Comparison of ENCODE assay signal across 8 cellular contexts in the genomic region with DNA sequence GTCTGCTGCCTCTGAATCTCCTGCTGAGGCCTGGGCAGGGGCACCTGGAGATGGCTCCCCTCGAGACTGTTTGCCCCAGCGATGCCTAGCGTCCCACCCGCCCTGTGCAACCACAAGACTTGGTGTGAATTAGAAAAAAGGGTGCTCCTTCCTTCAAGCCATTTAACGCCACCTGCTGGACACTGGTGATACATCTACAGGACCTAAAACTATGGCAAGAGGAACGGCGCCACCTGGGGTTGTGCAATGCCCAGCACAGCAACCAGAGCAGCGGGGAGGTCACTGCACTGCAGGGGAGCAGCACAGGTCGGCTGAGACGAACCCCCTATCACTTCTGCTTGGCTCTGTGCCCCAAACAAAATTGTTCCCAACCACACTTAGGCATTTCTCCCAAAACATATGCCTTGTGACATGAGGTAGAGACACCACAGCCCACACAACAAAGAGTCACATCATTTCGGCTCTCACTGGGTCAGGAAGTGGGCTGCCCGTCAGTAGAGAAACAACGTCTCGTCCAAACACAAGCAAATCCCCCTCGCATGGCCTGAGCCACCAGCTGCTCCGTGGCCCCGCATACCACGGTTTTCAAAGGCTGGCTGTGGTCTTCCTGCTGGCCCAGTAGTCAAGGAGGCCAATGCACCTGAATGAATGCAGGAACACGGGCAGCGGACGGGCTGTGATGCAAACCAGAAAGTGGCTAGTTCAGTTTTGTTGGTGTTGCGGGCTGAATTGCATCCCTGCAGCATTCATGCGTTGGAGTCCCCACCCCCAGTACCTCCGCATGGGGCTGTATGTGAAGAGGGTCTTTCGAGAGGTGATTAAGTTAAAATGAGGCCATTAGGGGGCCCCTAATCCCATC.
A peak's percentile ranks its signal among the peaks of the same experiment; 100 is the strongest.
DNase-seq lines count a peak whose midpoint lies in the region; ATAC-seq and TF ChIP-seq lines count a peak whose summit lies in the region.

No MANE protein-coding gene starts in this region.

- H3K4me1 ChIP-seq in GM23248 (ENCODE audit: insufficient read depth): no peaks in the 10 kb centered on the region

- 30 to 32% methylated on average over 24 to 25 of the region's 25 CpGs for WGBS in GM23248 (ENCODE audit: low coverage in 1 of 2, low lambda C conversion rate in 2 of 2, missing lambda C conversion rate in 2 of 2), 2 experiments

- ATAC-seq in WTC11 (peak; percentile 93), HG03175 (IDR thresholded peaks at IDR 0.05; ENCODE audit: unreplicated experiment) (no peak), GM19035 (IDR thresholded peaks at IDR 0.05; ENCODE audit: unreplicated experiment) (no peak)

- no peak overlapping the region for H3K4me2 ChIP-seq in GM23248 (ENCODE audit: unreplicated experiment)

- H3K27me3 Mint-ChIP-seq in WTC11 (ENCODE audit: low read depth): no peaks in the 10 kb centered on the region

- no peak overlapping the region for H3K9ac ChIP-seq in GM23248

- POLR2A ChIA-PET in WTC11 (lab: Charles Lee): no interaction called here

- CTCF ChIA-PET in WTC11 (lab: Charles Lee): interaction anchor here (0.9 to 1.2 kb wide), 3 partner anchors 265 to 392 kb away, joined by 3 to 5 read pairs (median 3); no protein-coding TSS in a partner anchor

- in situ Hi-C loops in GM23248 (cut with MboI): no loop called here

- H3K9me3 Mint-ChIP-seq in WTC11: peaks cover 18% of the 10 kb centered on the region

- peak; percentile 86 for DNase-seq in Ammon's horn (ENCODE audit: low spot score)
- DNase-seq in GM23248: peak; percentile 79
- peak; percentile 87 for DNase-seq in NCI-H2171 (lab: John Stamatoyannopoulos, UW)
- DNase-seq in WTC11 (ENCODE audit: low spot score): peak; percentile 90
- DNase-seq in fibroblast of mammary gland (ENCODE audit: low read depth): peak; percentile 79
- peak; percentile 1 for DNase-seq in non-pigmented ciliary epithelial cell (ENCODE audit: low read depth)

- no peak overlapping the region for H3K4me3 ChIP-seq in GM23248
- no peak overlapping the region for H3K4me3 ChIP-seq in fibroblast of mammary gland (ENCODE audit: control insufficient read depth, low read depth, low read length)

- no peak overlapping the region for H3K27ac ChIP-seq in GM23248

- H3K27ac Mint-ChIP-seq in WTC11: peak overlapping the region; percentile 46; the same call in 1 of the 2 replicates

- TF ChIP-seq CTCF in WTC11 (IDR thresholded peaks at IDR 0.05): peak; percentile 79
- peak; percentile 77 for TF ChIP-seq CTCF in fibroblast of mammary gland (conservative IDR thresholded peaks at IDR 0.05; ENCODE audit: control insufficient read depth, insufficient read depth, low read depth, low read length)

- no peaks in the 10 kb centered on the region for H3K36me3 ChIP-seq in GM23248 (ENCODE audit: low read depth)

- no peaks in the 10 kb centered on the region for H3K9me2 ChIP-seq in GM23248 (ENCODE audit: insufficient read depth)

- no peak overlapping the region for H2AFZ ChIP-seq in GM23248

- no peaks in the 10 kb centered on the region for H4K20me1 ChIP-seq in GM23248 (ENCODE audit: insufficient read depth)

- peaks cover 41% of the 10 kb centered on the region for H3K36me3 Mint-ChIP-seq in WTC11

- H3K27me3 ChIP-seq in GM23248 (replicated peaks; ENCODE audit: insufficient read depth): no peaks in the 10 kb centered on the region

- peaks cover 22% of the 10 kb centered on the region for H3K4me1 Mint-ChIP-seq in WTC11

- H3K9me3 ChIP-seq in GM23248 (ENCODE audit: low read depth): no peaks in the 10 kb centered on the region

- no peaks in the 10 kb centered on the region for H3K79me2 ChIP-seq in GM23248 (ENCODE audit: insufficient read depth)

- H3K4me3 Mint-ChIP-seq in WTC11: no peak overlapping the region

- H3F3A ChIP-seq in GM23248 (ENCODE audit: insufficient read depth): no peaks in the 10 kb centered on the region

TF ChIP-seq in WTC11, 78 proteins besides CTCF, POLR2A, EP300 and RAD21:
- TF ChIP-seq JUN (CRISPR knock-in tag; IDR thresholded peaks at IDR 0.05) (no peak), ZNF425 (CRISPR knock-in tag; conservative IDR thresholded peaks at IDR 0.05) (no peak), NFYB (CRISPR knock-in tag; conservative IDR thresholded peaks at IDR 0.05; ENCODE audit: low read depth) (no peak), SMAD4 (CRISPR knock-in tag; IDR thresholded peaks at IDR 0.05) (no peak), NFATC4 (CRISPR knock-in tag; IDR thresholded peaks at IDR 0.05) (no peak), IRF2 (CRISPR knock-in tag; IDR thresholded peaks at IDR 0.05; ENCODE audit: borderline replicate concordance, low read depth) (no peak), ZNF121 (CRISPR knock-in tag; IDR thresholded peaks at IDR 0.05) (no peak), NR1H2 (CRISPR knock-in tag; IDR thresholded peaks at IDR 0.05) (no peak), FOXJ3 (CRISPR knock-in tag; IDR thresholded peaks at IDR 0.05; ENCODE audit: borderline replicate concordance) (no peak), NR3C1 (CRISPR knock-in tag; conservative IDR thresholded peaks at IDR 0.05; ENCODE audit: low read depth) (0 out of 2 replicates have a peak, but pooled peaks have one; percentile 45), ZNF423 (CRISPR knock-in tag; IDR thresholded peaks at IDR 0.05) (0 out of 2 replicates have a peak, but pooled peaks have one; percentile 41)
- TF ChIP-seq, protein P1, sequence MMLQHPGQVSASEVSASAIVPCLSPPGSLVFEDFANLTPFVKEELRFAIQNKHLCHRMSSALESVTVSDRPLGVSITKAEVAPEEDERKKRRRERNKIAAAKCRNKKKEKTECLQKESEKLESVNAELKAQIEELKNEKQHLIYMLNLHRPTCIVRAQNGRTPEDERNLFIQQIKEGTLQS (CRISPR knock-in tag; conservative IDR thresholded peaks at IDR 0.05): no peak
- TF ChIP-seq, protein P2, sequence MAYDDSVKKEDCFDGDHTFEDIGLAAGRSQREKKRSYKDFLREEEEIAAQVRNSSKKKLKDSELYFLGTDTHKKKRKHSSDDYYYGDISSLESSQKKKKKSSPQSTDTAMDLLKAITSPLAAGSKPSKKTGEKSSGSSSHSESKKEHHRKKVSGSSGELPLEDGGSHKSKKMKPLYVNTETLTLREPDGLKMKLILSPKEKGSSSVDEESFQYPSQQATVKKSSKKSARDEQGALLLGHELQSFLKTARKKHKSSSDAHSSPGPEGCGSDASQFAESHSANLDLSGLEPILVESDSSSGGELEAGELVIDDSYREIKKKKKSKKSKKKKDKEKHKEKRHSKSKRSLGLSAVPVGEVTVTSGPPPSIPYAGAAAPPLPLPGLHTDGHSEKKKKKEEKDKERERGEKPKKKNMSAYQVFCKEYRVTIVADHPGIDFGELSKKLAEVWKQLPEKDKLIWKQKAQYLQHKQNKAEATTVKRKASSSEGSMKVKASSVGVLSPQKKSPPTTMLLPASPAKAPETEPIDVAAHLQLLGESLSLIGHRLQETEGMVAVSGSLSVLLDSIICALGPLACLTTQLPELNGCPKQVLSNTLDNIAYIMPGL (CRISPR knock-in tag; IDR thresholded peaks at IDR 0.05): no peak
- TF ChIP-seq, protein P3, sequence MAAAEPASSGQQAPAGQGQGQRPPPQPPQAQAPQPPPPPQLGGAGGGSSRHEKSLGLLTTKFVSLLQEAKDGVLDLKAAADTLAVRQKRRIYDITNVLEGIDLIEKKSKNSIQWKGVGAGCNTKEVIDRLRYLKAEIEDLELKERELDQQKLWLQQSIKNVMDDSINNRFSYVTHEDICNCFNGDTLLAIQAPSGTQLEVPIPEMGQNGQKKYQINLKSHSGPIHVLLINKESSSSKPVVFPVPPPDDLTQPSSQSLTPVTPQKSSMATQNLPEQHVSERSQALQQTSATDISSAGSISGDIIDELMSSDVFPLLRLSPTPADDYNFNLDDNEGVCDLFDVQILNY (CRISPR knock-in tag; IDR thresholded peaks at IDR 0.05): no peak

Comparison
In these comparisons a context has a peak if more than half of its experiments do, and no peak if none do; other contexts are left out.
1. DNase-seq: peak in every context shown above with its lines; median percentile 90 in WTC11; 87 in NCI-H2171; 86 in Ammon's horn; 79 in GM23248; 79 in fibroblast of mammary gland; 1 in non-pigmented ciliary epithelial cell.